ENCODE assay signal across 30 cellular contexts in the genomic region with DNA sequence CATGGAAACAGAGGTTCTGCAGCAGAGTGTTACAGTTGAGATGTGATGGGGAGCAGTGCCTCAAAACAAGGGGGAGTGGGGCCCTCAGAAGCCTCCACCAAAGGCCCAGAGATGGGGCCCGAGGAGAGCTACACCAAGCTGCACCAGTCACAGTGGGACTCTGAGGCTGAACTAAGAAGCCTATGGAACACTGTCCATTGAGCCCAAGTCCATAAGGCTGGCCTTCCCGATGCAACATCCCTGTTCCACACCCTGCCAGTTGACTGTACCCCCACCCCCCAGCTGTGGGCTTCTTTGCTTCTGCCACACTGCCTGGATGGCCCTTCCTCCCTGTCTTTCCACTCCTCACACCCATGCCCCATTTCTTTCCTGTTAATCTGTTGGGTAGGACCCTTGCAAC. TPM values are rescaled to one million over a fixed set of nuclear protein-coding genes. Genes with fewer than 3 reads are reported as not detected.
"Had no signal": no experiment of that assay in that cellular context is flagged by ENCODE, and none has a peak within 500 bp of the region (broad histone marks: within the 10 kb centered on the region; RNA-seq: fewer than 3 reads in every experiment).

No MANE protein-coding gene starts in this region.

- ATAC-seq: activated CD8-positive, alpha-beta T cell treated with anti-CD3 and anti-CD28 coated beads, Interleukin-2, amount 10 ng/mL, durations not matched to agents 7 days and 5 days; activated T-helper 17 cell treated with anti-CD3 and anti-CD28 coated beads, Interleukin-2, amount 50 U/mL, for 72 hours; esophagus mucosa; left lung; naive thymus-derived CD8-positive, alpha-beta T cell; pancreas; psoas muscle; T-cell had no signal

- DNase-seq: activated CD4-positive, alpha-beta T cell treated with anti-CD3 and anti-CD28 coated beads for 1 hour; activated CD4-positive, alpha-beta T cell treated with anti-CD3 and anti-CD28 coated beads, Interleukin-2, amount 50 U/mL, for 1 hour; activated CD8-positive, alpha-beta T cell treated with anti-CD3 and anti-CD28 coated beads, Interleukin-2, amount 10 ng/mL, durations not matched to agents 7 days and 5 days; activated naive CD4-positive, alpha-beta T cell treated with Interleukin-2 at 50 U/mL for 16 hours; activated T-cell treated with anti-CD3 and anti-CD28 coated beads, Interleukin-2, amount 50 U/mL, for 24 hours; amygdala; effector memory CD4-positive, alpha-beta T cell; glutamatergic neuron; kidney glomerular epithelial cell; left lung; naive thymus-derived CD8-positive, alpha-beta T cell; psoas muscle; stimulated activated CD4-positive, alpha-beta T cell treated with anti-CD3 and anti-CD28 coated beads, Interleukin-4, amount 100 ng/mL, for 24 hours; substantia nigra; T-cell; thyroid gland; uterus; WERI-Rb-1 had no signal

- H3K27ac Mint-ChIP-seq: activated CD8-positive, alpha-beta T cell treated with anti-CD3 and anti-CD28 coated beads, Interleukin-2, amount 10 ng/mL, durations not matched to agents 7 days and 5 days; mesothelial cell of epicardium; stimulated activated naive CD8-positive, alpha-beta T cell treated with anti-CD3 and anti-CD28 coated beads, Interleukin-15, Interleukin-2, amounts not matched to agents 100 ng/mL and 50 ng/mL, for 24 hours had no signal

- H3K27ac ChIP-seq: hepatocyte, left lung, neutrophil, pancreas, psoas muscle, right atrium auricular region, thyroid gland, uterus, WERI-Rb-1 had no signal

- H3K9me3 Mint-ChIP-seq: mesothelial cell of epicardium; naive thymus-derived CD8-positive, alpha-beta T cell; T-cell had no signal

- H3K4me3 Mint-ChIP-seq: activated CD8-positive, alpha-beta T cell treated with anti-CD3 and anti-CD28 coated beads, Interleukin-2, amount 10 ng/mL, durations not matched to agents 7 days and 5 days; activated T-cell treated with anti-CD3 and anti-CD28 coated beads, Interleukin-2, amount 50 U/mL, for 24 hours; activated T-helper 17 cell treated with anti-CD3 and anti-CD28 coated beads, Interleukin-2, amount 50 U/mL, for 72 hours; stimulated activated naive CD8-positive, alpha-beta T cell treated with anti-CD3 and anti-CD28 coated beads, Interleukin-15, Interleukin-2, amounts not matched to agents 100 ng/mL and 50 ng/mL, for 24 hours had no signal

- H3K27me3 ChIP-seq: hepatocyte, left lung, neutrophil, pancreas, right atrium auricular region, thyroid gland, uterus had no signal

- H3K27me3 Mint-ChIP-seq: activated T-cell treated with anti-CD3 and anti-CD28 coated beads, Interleukin-2, amount 50 U/mL, for 24 hours; activated T-helper 17 cell treated with anti-CD3 and anti-CD28 coated beads, Interleukin-2, amount 50 U/mL, for 72 hours; naive thymus-derived CD8-positive, alpha-beta T cell; stimulated activated naive CD8-positive, alpha-beta T cell treated with anti-CD3 and anti-CD28 coated beads, Interleukin-15, Interleukin-2, amounts not matched to agents 100 ng/mL and 50 ng/mL, for 24 hours; T-cell had no signal

RNA-seq across cellular contexts. Expression of a gene that starts 21.4 kb away (rescaled TPM):
- total RNA-seq: activated CD8-positive, alpha-beta T cell treated with anti-CD3 and anti-CD28 coated beads, Interleukin-2, amount 10 ng/mL, durations not matched to agents 7 days and 5 days; activated T-helper 17 cell treated with anti-CD3 and anti-CD28 coated beads, Interleukin-2, amount 50 U/mL, for 72 hours; dermis microvascular lymphatic vessel endothelial cell; endothelial cell of umbilical vein; esophagus mucosa; frontal cortex; hepatocyte; left lung; lung; mesothelial cell of epicardium; naive thymus-derived CD8-positive, alpha-beta T cell; pancreas; psoas muscle; right atrium auricular region; T-cell; thyroid gland; uterus had no signal
- polyA plus RNA-seq: endothelial cell of umbilical vein; hepatocyte; lung; naive thymus-derived CD8-positive, alpha-beta T cell; pancreas; psoas muscle had no signal

RNA-seq across cellular contexts. Expression of a gene that starts 22.8 kb away (rescaled TPM):
- total RNA-seq: activated CD8-positive, alpha-beta T cell treated with anti-CD3 and anti-CD28 coated beads, Interleukin-2, amount 10 ng/mL, durations not matched to agents 7 days and 5 days; activated T-helper 17 cell treated with anti-CD3 and anti-CD28 coated beads, Interleukin-2, amount 50 U/mL, for 72 hours; dermis microvascular lymphatic vessel endothelial cell; endothelial cell of umbilical vein; esophagus mucosa; frontal cortex; hepatocyte; left lung; lung; mesothelial cell of epicardium; naive thymus-derived CD8-positive, alpha-beta T cell; pancreas; psoas muscle; right atrium auricular region; T-cell; thyroid gland; uterus had no signal
- polyA plus RNA-seq: endothelial cell of umbilical vein; hepatocyte; lung; naive thymus-derived CD8-positive, alpha-beta T cell; psoas muscle had no signal
